1 cellular context compared by ENCODE assay signal in genomic region chr12:685388-685787, GRCh38.
TF ChIP-seq lines count a peak whose summit lies in the region.

No MANE protein-coding gene starts in this region.

TF ChIP-seq in GM12878, 131 proteins besides CTCF, POLR2A, EP300 and RAD21 (continued from another document and continues in another):
- TF ChIP-seq PRDM15 (CRISPR knock-in tag; IDR thresholded peaks at IDR 0.05) (no peak), E4F1 (IDR thresholded peaks at IDR 0.05; ENCODE audit: borderline replicate concordance, partially characterized antibody) (no peak), REST (IDR thresholded peaks at IDR 0.05; ENCODE audit: low read depth, low read length) (no peak), IRF4 (IDR thresholded peaks at IDR 0.05; ENCODE audit: low read depth, low read length) (no peak), SMAD5 (IDR thresholded peaks at IDR 0.05; ENCODE audit: low read depth) (no peak), ZBTB40 (IDR thresholded peaks at IDR 0.05; ENCODE audit: borderline replicate concordance) (no peak), ASH2L (IDR thresholded peaks at IDR 0.05; ENCODE audit: borderline replicate concordance, low read depth) (no peak), NKRF (conservative IDR thresholded peaks at IDR 0.05) (no peak), SMC3 (IDR thresholded peaks at IDR 0.05; ENCODE audit: borderline replicate concordance, low read length) (0 out of 2 replicates have a peak, but pooled peaks have one; percentile 7), RBBP5 (conservative IDR thresholded peaks at IDR 0.05) (no peak), HDAC2 (IDR thresholded peaks at IDR 0.05) (no peak), RELB (IDR thresholded peaks at IDR 0.05; ENCODE audit: low read depth) (peak; percentile 35; the same call in 1 of the 2 replicates), ELK1 (IDR thresholded peaks at IDR 0.05; ENCODE audit: low read depth, low read length) (no peak), BRCA1 (IDR thresholded peaks at IDR 0.05; ENCODE audit: low read depth, low read length) (no peak), JUNB (IDR thresholded peaks at IDR 0.05) (no peak), EZH2 (IDR thresholded peaks at IDR 0.05; ENCODE audit: borderline replicate concordance, control insufficient read depth, low read depth, low read length) (no peak), ZBTB4 (CRISPR knock-in tag; IDR thresholded peaks at IDR 0.05) (no peak), MTA2 (IDR thresholded peaks at IDR 0.05; ENCODE audit: low read depth) (0 out of 2 replicates have a peak, but pooled peaks have one; percentile 11), NR2C1 (IDR thresholded peaks at IDR 0.05) (no peak), TCF3 (IDR thresholded peaks at IDR 0.05; ENCODE audit: borderline replicate concordance, insufficient read depth, low read depth, low read length) (no peak), TAF1 (IDR thresholded peaks at IDR 0.05; ENCODE audit: borderline replicate concordance, low read depth, low read length) (no peak), POLR2AphosphoS2 (IDR thresholded peaks at IDR 0.05; ENCODE audit: low read depth, low read length) (no peak), KDM1A (IDR thresholded peaks at IDR 0.05; ENCODE audit: borderline replicate concordance) (no peak), RCOR1 (conservative IDR thresholded peaks at IDR 0.05; ENCODE audit: low read depth, low read length) (no peak), SUPT20H (IDR thresholded peaks at IDR 0.05; ENCODE audit: borderline replicate concordance, control insufficient read depth, low read depth, low read length) (no peak), SIN3A (IDR thresholded peaks at IDR 0.05; ENCODE audit: low read depth, low read length) (no peak), ZBED1 (IDR thresholded peaks at IDR 0.05; ENCODE audit: borderline replicate concordance) (no peak), ZNF274 (IDR thresholded peaks at IDR 0.05; ENCODE audit: insufficient read depth, insufficient read length) (no peak), ATF3 (IDR thresholded peaks at IDR 0.05; ENCODE audit: borderline replicate concordance, extremely low read depth, low read depth, low read length) (no peak), SPI1 (IDR thresholded peaks at IDR 0.05; ENCODE audit: borderline replicate concordance, insufficient read depth, low read depth, low read length) (peak; percentile 73; the same call in 1 of the 2 replicates), CHD2 (IDR thresholded peaks at IDR 0.05; ENCODE audit: borderline replicate concordance, low read depth, low read length) (no peak), ESRRA (IDR thresholded peaks at IDR 0.05; ENCODE audit: low read length) (no peak), SMARCA5 (IDR thresholded peaks at IDR 0.05) (peak; percentile 44; the same call in 1 of the 2 replicates), PML (IDR thresholded peaks at IDR 0.05; ENCODE audit: low read length) (no peak), WRNIP1 (IDR thresholded peaks at IDR 0.05; ENCODE audit: borderline replicate concordance, low read depth, low read length) (0 out of 2 replicates have a peak, but pooled peaks have one; percentile 37)
